In the genomic region with DNA sequence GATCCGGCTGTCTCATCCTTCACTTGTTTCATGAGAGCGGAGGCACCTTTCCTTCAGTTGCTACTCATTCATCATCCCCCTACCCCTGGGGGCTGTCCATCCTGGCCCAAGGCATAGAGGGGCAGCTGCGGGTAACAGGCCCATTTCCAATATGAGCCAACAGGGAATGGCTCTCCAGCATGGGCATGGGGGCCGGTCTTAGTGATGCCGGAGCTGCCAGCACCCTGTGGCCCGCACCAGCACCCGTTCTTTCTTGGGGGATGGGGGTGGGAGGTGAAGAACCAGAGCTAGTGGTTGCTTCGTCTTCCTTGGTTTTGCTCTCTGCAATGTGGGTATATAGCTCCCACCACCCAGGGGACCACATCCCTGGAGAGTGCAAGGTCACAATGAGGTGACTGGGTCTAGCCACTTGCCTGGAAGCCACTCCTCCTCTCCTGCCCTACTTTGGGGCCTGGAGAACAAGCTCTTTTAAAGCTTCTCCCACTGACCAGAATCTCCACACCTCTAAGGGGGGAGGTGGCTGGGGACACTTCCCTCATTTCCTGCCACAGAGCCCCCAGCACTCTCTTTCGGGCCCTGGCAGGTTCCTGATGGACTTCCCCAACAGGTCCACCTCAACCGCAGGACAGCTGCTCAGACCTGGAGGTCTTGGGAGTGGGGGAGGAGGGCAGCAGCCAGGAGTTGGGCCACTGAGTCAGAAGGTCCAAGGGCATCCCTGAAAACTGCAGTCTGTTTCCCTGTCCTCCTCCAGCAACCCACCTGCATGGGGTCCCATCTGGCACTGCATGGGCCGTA, we compare ENCODE assay signal across 29 cellular contexts. TPM values are rescaled to one million over a fixed set of nuclear protein-coding genes. Genes with fewer than 3 reads are reported as not detected.
"Had no signal": no experiment of that assay in that cellular context is flagged by ENCODE, and none has a peak within 500 bp of the region (broad histone marks: within the 10 kb centered on the region; RNA-seq: fewer than 3 reads in every experiment).

No MANE protein-coding gene starts in this region.

- H3K4me3 Mint-ChIP-seq: immature natural killer cell; memory B cell; mesothelial cell of epicardium; nephron progenitor cell; stimulated activated naive B cell treated with anti-CD40 and anti-IgM and Interleukin-4, amounts not matched to agents 10 μg/mL and 1 μg/mL and 100 μg/mL, for 72 hours; stimulated activated naive CD8-positive, alpha-beta T cell treated with anti-CD3 and anti-CD28 coated beads, Interleukin-15, Interleukin-2, amounts not matched to agents 100 ng/mL and 50 ng/mL, for 24 hours had no signal

- FAIRE-seq: endothelial cell of umbilical vein, small intestine had no signal

- ATAC-seq: foreskin keratinocyte; gastroesophageal sphincter; left ventricle myocardium superior; mucosa of descending colon; right cardiac atrium; stimulated activated naive B cell treated with anti-CD40 and anti-IgM and Interleukin-4, amounts not matched to agents 10 μg/mL and 1 μg/mL and 100 μg/mL, for 72 hours; upper lobe of right lung had no signal

- H3K36me3 Mint-ChIP-seq: naive B cell had no signal

- H3K27ac Mint-ChIP-seq: immature natural killer cell; memory B cell; nephron progenitor cell; stimulated activated naive B cell treated with anti-CD40 and anti-IgM and Interleukin-4, amounts not matched to agents 10 μg/mL and 1 μg/mL and 100 μg/mL, for 72 hours; stimulated activated naive CD8-positive, alpha-beta T cell treated with anti-CD3 and anti-CD28 coated beads, Interleukin-15, Interleukin-2, amounts not matched to agents 100 ng/mL and 50 ng/mL, for 24 hours had no signal

- H3K27ac ChIP-seq: coronary artery, esophagus muscularis mucosa, foreskin keratinocyte, gastroesophageal sphincter, neutrophil, prostate gland, suprapubic skin, transverse colon, upper lobe of right lung, vagina had no signal

- H3K4me3 ChIP-seq: coronary artery, esophagus muscularis mucosa, gastroesophageal sphincter, lung, mucosa of descending colon, prostate gland, suprapubic skin, transverse colon, upper lobe of right lung, vagina had no signal

- DNase-seq: dermis blood vessel endothelial cell; effector memory CD4-positive, alpha-beta T cell; foreskin keratinocyte; hypothalamus; immature natural killer cell; islet precursor cell; left ventricle myocardium superior; naive B cell; nephron progenitor cell; small intestine; stimulated activated CD4-positive, alpha-beta T cell treated with anti-CD3 and anti-CD28 coated beads, Interleukin-15, amount 100 ng/mL, for 24 hours; stimulated activated CD4-positive, alpha-beta T cell treated with anti-CD3 and anti-CD28 coated beads, Interleukin-2, amount 100 ng/mL, for 48 hours; stimulated activated naive B cell treated with anti-CD40 and anti-IgM and Interleukin-4, amounts not matched to agents 10 μg/mL and 1 μg/mL and 100 μg/mL, for 72 hours; transverse colon had no signal

- H3K4me1 ChIP-seq: foreskin keratinocyte, prostate gland had no signal

- H3K9me3 Mint-ChIP-seq: immature natural killer cell; memory B cell; mesothelial cell of epicardium; naive B cell; nephron progenitor cell; stimulated activated naive B cell treated with anti-CD40 and anti-IgM and Interleukin-4, amounts not matched to agents 10 μg/mL and 1 μg/mL and 100 μg/mL, for 72 hours; stimulated activated naive CD8-positive, alpha-beta T cell treated with anti-CD3 and anti-CD28 coated beads, Interleukin-15, Interleukin-2, amounts not matched to agents 100 ng/mL and 50 ng/mL, for 24 hours had no signal

- H3K9me3 ChIP-seq: esophagus muscularis mucosa, gastroesophageal sphincter, mucosa of descending colon, neutrophil, prostate gland, suprapubic skin, transverse colon, upper lobe of right lung, vagina had no signal

- H3K36me3 ChIP-seq: prostate gland, suprapubic skin, transverse colon, upper lobe of right lung, vagina had no signal

- H3K4me1 Mint-ChIP-seq: memory B cell had no signal

- H3K27me3 ChIP-seq: esophagus muscularis mucosa, foreskin keratinocyte, gastroesophageal sphincter, suprapubic skin, upper lobe of right lung, vagina had no signal

RNA-seq across cellular contexts. Expression of a gene that starts 11.9 kb away (rescaled TPM):
- total RNA-seq: endothelial cell of umbilical vein, foreskin keratinocyte had no signal
- polyA plus RNA-seq: endothelial cell of umbilical vein, foreskin keratinocyte, immature natural killer cell had no signal
